ENCODE assay signal across 1 cellular context in genomic region chr17:42422412-42422957, GRCh38.
TF ChIP-seq lines count a peak whose summit lies in the region.

No MANE protein-coding gene starts in this region.

TF ChIP-seq in K562, 482 proteins besides CTCF, POLR2A, EP300 and RAD21 (continued from another document):
- 0 out of 2 replicates have a peak, but pooled peaks have one; percentile 44 for TF ChIP-seq ZNF395 (CRISPR knock-in tag; IDR thresholded peaks at IDR 0.05)
- TF ChIP-seq ZNF589 (CRISPR knock-in tag; IDR thresholded peaks at IDR 0.05; ENCODE audit: low read depth) = no peak
- no peak for TF ChIP-seq DMBX1 (CRISPR knock-in tag; IDR thresholded peaks at IDR 0.05; ENCODE audit: borderline replicate concordance)
- TF ChIP-seq SPI1 (IDR thresholded peaks at IDR 0.05; ENCODE audit: borderline replicate concordance, low read depth, low read length) = no peak
- peak in 1 of 2 experiments; percentile 37; a peak in 1 of 4 replicates for TF ChIP-seq UBTF (IDR thresholded peaks at IDR 0.05; ENCODE audit: borderline replicate concordance in 1 of 2, low read depth in 2 of 2, low read length in 2 of 2)
- peak; percentile 78 to 82 for TF ChIP-seq NRF1 (conservative IDR thresholded peaks at IDR 0.05 in 1 of 2, IDR thresholded peaks at IDR 0.05 in 1 of 2)
- no peak for TF ChIP-seq SRSF7 (optimal IDR thresholded peaks at IDR 0.05; ENCODE audit: low read depth, low read length)
- no peak for TF ChIP-seq NELFE (IDR thresholded peaks at IDR 0.05; ENCODE audit: insufficient read depth, insufficient read length)
- TF ChIP-seq GABPA (tag; conservative IDR thresholded peaks at IDR 0.05; ENCODE audit: low read depth) = peak; percentile 35; the same call in 1 of the 2 replicates
- TF ChIP-seq DACH1 (IDR thresholded peaks at IDR 0.05; ENCODE audit: partially characterized antibody) = peak; percentile 74
- TF ChIP-seq RBM22 (IDR thresholded peaks at IDR 0.05; ENCODE audit: low read depth, low read length, poor library complexity, severe bottlenecking) = no peak
- peak; percentile 70; the same call in 1 of the 2 replicates for TF ChIP-seq FOXP1 (CRISPR knock-in tag; IDR thresholded peaks at IDR 0.05)
- peak; percentile 25; the same call in 1 of the 2 replicates for TF ChIP-seq ZBTB1 (CRISPR knock-in tag; IDR thresholded peaks at IDR 0.05; ENCODE audit: borderline replicate concordance, low read depth)
- TF ChIP-seq, protein P1, sequence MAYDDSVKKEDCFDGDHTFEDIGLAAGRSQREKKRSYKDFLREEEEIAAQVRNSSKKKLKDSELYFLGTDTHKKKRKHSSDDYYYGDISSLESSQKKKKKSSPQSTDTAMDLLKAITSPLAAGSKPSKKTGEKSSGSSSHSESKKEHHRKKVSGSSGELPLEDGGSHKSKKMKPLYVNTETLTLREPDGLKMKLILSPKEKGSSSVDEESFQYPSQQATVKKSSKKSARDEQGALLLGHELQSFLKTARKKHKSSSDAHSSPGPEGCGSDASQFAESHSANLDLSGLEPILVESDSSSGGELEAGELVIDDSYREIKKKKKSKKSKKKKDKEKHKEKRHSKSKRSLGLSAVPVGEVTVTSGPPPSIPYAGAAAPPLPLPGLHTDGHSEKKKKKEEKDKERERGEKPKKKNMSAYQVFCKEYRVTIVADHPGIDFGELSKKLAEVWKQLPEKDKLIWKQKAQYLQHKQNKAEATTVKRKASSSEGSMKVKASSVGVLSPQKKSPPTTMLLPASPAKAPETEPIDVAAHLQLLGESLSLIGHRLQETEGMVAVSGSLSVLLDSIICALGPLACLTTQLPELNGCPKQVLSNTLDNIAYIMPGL (CRISPR knock-in tag; IDR thresholded peaks at IDR 0.05) = 0 out of 2 replicates have a peak, but pooled peaks have one; percentile 47
- no peak for TF ChIP-seq ETV5 (CRISPR knock-in tag; IDR thresholded peaks at IDR 0.05; ENCODE audit: low read depth)
- peak; percentile 72 for TF ChIP-seq MGA (IDR thresholded peaks at IDR 0.05)
- peak; percentile 22 to 57; a peak in 1 of 4 replicates for TF ChIP-seq SIN3A (IDR thresholded peaks at IDR 0.05; ENCODE audit: borderline replicate concordance in 2 of 2, control insufficient read depth in 1 of 2, low read depth in 2 of 2, low read length in 2 of 2)
- TF ChIP-seq E2F1 (CRISPR knock-in tag; IDR thresholded peaks at IDR 0.05) = peak; percentile 19; the same call in 1 of the 2 replicates
- TF ChIP-seq, protein P2, sequence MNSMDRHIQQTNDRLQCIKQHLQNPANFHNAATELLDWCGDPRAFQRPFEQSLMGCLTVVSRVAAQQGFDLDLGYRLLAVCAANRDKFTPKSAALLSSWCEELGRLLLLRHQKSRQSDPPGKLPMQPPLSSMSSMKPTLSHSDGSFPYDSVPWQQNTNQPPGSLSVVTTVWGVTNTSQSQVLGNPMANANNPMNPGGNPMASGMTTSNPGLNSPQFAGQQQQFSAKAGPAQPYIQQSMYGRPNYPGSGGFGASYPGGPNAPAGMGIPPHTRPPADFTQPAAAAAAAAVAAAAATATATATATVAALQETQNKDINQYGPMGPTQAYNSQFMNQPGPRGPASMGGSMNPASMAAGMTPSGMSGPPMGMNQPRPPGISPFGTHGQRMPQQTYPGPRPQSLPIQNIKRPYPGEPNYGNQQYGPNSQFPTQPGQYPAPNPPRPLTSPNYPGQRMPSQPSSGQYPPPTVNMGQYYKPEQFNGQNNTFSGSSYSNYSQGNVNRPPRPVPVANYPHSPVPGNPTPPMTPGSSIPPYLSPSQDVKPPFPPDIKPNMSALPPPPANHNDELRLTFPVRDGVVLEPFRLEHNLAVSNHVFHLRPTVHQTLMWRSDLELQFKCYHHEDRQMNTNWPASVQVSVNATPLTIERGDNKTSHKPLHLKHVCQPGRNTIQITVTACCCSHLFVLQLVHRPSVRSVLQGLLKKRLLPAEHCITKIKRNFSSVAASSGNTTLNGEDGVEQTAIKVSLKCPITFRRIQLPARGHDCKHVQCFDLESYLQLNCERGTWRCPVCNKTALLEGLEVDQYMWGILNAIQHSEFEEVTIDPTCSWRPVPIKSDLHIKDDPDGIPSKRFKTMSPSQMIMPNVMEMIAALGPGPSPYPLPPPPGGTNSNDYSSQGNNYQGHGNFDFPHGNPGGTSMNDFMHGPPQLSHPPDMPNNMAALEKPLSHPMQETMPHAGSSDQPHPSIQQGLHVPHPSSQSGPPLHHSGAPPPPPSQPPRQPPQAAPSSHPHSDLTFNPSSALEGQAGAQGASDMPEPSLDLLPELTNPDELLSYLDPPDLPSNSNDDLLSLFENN (IDR thresholded peaks at IDR 0.05; ENCODE audit: low read depth in 2 of 2, low read length in 2 of 2) = no peak
- TF ChIP-seq, protein P3, sequence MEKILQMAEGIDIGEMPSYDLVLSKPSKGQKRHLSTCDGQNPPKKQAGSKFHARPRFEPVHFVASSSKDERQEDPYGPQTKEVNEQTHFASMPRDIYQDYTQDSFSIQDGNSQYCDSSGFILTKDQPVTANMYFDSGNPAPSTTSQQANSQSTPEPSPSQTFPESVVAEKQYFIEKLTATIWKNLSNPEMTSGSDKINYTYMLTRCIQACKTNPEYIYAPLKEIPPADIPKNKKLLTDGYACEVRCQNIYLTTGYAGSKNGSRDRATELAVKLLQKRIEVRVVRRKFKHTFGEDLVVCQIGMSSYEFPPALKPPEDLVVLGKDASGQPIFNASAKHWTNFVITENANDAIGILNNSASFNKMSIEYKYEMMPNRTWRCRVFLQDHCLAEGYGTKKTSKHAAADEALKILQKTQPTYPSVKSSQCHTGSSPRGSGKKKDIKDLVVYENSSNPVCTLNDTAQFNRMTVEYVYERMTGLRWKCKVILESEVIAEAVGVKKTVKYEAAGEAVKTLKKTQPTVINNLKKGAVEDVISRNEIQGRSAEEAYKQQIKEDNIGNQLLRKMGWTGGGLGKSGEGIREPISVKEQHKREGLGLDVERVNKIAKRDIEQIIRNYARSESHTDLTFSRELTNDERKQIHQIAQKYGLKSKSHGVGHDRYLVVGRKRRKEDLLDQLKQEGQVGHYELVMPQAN (IDR thresholded peaks at IDR 0.05; ENCODE audit: borderline replicate concordance) = peak; percentile 65; the same call in 1 of the 2 replicates
